Comparison of ENCODE assay signal across 1 cellular context in genomic region chr11:2512431-2513407, GRCh38.
TF ChIP-seq lines count a peak whose summit lies in the region.

No MANE protein-coding gene starts in this region.

TF ChIP-seq in WTC11, 78 proteins besides CTCF, POLR2A, EP300 and RAD21 (continued from another document):
- no peak for TF ChIP-seq ZNF281 (CRISPR knock-in tag; IDR thresholded peaks at IDR 0.05)
- TF ChIP-seq TCF7 (CRISPR knock-in tag; IDR thresholded peaks at IDR 0.05; ENCODE audit: low read depth), result no peak
- TF ChIP-seq PRDM15 (CRISPR knock-in tag; IDR thresholded peaks at IDR 0.05), result no peak
- no peak for TF ChIP-seq NFE2L1 (CRISPR knock-in tag; IDR thresholded peaks at IDR 0.05)
- no peak for TF ChIP-seq ATF6 (CRISPR knock-in tag; IDR thresholded peaks at IDR 0.05)
- no peak for TF ChIP-seq ZNF512 (CRISPR knock-in tag; IDR thresholded peaks at IDR 0.05; ENCODE audit: borderline replicate concordance)
- TF ChIP-seq JAZF1 (CRISPR knock-in tag; IDR thresholded peaks at IDR 0.05), result no peak
- no peak for TF ChIP-seq GABPB1 (CRISPR knock-in tag; IDR thresholded peaks at IDR 0.05)
- no peak for TF ChIP-seq AFF4 (CRISPR knock-in tag; IDR thresholded peaks at IDR 0.05; ENCODE audit: borderline replicate concordance)
